ENCODE assay signal across 9 cellular contexts in genomic region chrX:149770344-149770743, GRCh38. TPM values are rescaled to one million over a fixed set of nuclear protein-coding genes. Genes with fewer than 3 reads are reported as not detected.
"Had no signal": no experiment of that assay in that cellular context is flagged by ENCODE, and none has a peak within 500 bp of the region (broad histone marks: within the 10 kb centered on the region; RNA-seq: fewer than 3 reads in every experiment).

No MANE protein-coding gene starts in this region.

RNA-seq across cellular contexts. Expression of gene HSFX1, which starts 3.5 kb away (rescaled TPM):
- total RNA-seq: MCF 10A, NCI-H460 had no signal

RNA-seq across cellular contexts. Expression of gene MAGEA9, which starts 11.4 kb away (rescaled TPM):
- total RNA-seq: LHCN-M2, MCF 10A, NCI-H460, OCI-LY7, PC-9, Peyer's patch, Right ventricle myocardium superior, SJSA1 had no signal
- polyA plus RNA-seq: SK-N-SH had no signal

RNA-seq across cellular contexts. Expression of gene MAGEA11, which starts 58.5 kb away (rescaled TPM):
- total RNA-seq: LHCN-M2, MCF 10A, OCI-LY7, PC-9, Peyer's patch, Right ventricle myocardium superior, SJSA1 had no signal
